ENCODE assay signal across 27 cellular contexts in genomic region chr11:34264266-34265110, GRCh38.
DNase-seq lines count a peak whose midpoint lies in the region; ATAC-seq and TF ChIP-seq lines count a peak whose summit lies in the region.
"Had no signal": no experiment of that assay in that cellular context is flagged by ENCODE, and none has a peak within 500 bp of the region (broad histone marks: within the 10 kb centered on the region; RNA-seq: fewer than 3 reads in every experiment).

No MANE protein-coding gene starts in this region.

- H3K27me3 ChIP-seq in RWPE2 (ENCODE audit: insufficient read depth, poor library complexity, severe bottlenecking): no peaks in the 10 kb centered on the region
- H3K27me3 ChIP-seq: esophagus muscularis mucosa, Peyer's patch, SJSA1, suprapubic skin had no signal

- H3K36me3 ChIP-seq in RWPE2 (ENCODE audit: low read depth): no peaks in the 10 kb centered on the region
- H3K36me3 ChIP-seq: BLaER1 treated with 17β-estradiol and CSF1 and Interleukin-3, amounts not matched to agents 10 nM and 100 nM; esophagus muscularis mucosa; HAP-1; Peyer's patch; SJSA1; suprapubic skin had no signal

- DNase-seq in Ammon's horn (ENCODE audit: low spot score) (peak; percentile 43), RWPE2 (ENCODE audit: low spot score) (no peak), fibroblast of gingiva (ENCODE audit: low read depth) (peak; percentile 26), midbrain (lab: John Stamatoyannopoulos, UW) (peak; percentile 32), HUDEP-2 (lab: John Stamatoyannopoulos, UW; ENCODE audit: unreplicated experiment in 76 of 76) (no peak)
- no peak for DNase-seq in activated CD8-positive, alpha-beta memory T cell treated with anti-CD3 and anti-CD28 coated beads, Interleukin-2, amount 50 U/mL, for 4 hours
- no peak for DNase-seq in activated effector memory CD4-positive, alpha-beta T cell treated with Interleukin-2 at 50 U/mL for 16 hours
- DNase-seq: activated CD4-positive, alpha-beta T cell treated with anti-CD3 and anti-CD28 coated beads for 1 hour; activated CD8-positive, alpha-beta T cell treated with anti-CD3 and anti-CD28 coated beads for 36 hours; activated gamma-delta T cell; activated naive CD8-positive, alpha-beta T cell treated with anti-CD3 and anti-CD28 coated beads, Interleukin-2, amount 50 U/mL, for 24 hours; DND-41; endodermal cell; KG1; kidney glomerular epithelial cell; NCI-H2171; NCI-H524; Peyer's patch; T-helper 1 cell had no signal

- H3K4me1 ChIP-seq in RWPE2 (ENCODE audit: insufficient read depth, poor library complexity, severe bottlenecking): peaks cover 25% of the 10 kb centered on the region
- H3K4me1 ChIP-seq: HAP-1 had no signal

- no peaks in the 10 kb centered on the region for H3K9me3 ChIP-seq in RWPE2 (ENCODE audit: severe bottlenecking)
- H3K9me3 ChIP-seq: BLaER1 treated with 17β-estradiol and CSF1 and Interleukin-3, amounts not matched to agents 10 nM and 100 nM; esophagus muscularis mucosa; HAP-1; Peyer's patch; SJSA1; suprapubic skin had no signal

- no peak for TF ChIP-seq CTCF in RWPE2 (IDR thresholded peaks at IDR 0.05; ENCODE audit: poor library complexity, severe bottlenecking)

- peak overlapping the region; percentile 22 for H3K27ac ChIP-seq in RWPE2 (ENCODE audit: poor library complexity, severe bottlenecking)
- H3K27ac ChIP-seq: BLaER1 treated with 17β-estradiol and CSF1 and Interleukin-3, amounts not matched to agents 10 nM and 100 nM; esophagus muscularis mucosa; SJSA1 had no signal

- ATAC-seq in RWPE2 (ENCODE audit: low read depth) (no peak), HG02798 (IDR thresholded peaks at IDR 0.05; ENCODE audit: poor library complexity, unreplicated experiment) (no peak)
- ATAC-seq: activated CD8-positive, alpha-beta T cell treated with anti-CD3 and anti-CD28 coated beads for 36 hours; activated naive CD8-positive, alpha-beta T cell treated with anti-CD3 and anti-CD28 coated beads, Interleukin-2, amount 50 U/mL, for 24 hours; GM12878; stimulated activated effector memory CD8-positive, alpha-beta T cell treated with anti-CD3 and anti-CD28 coated beads, Interleukin-12 subunit alpha, Interleukin-12 subunit beta, amount 100 ng/mL, for 72 hours had no signal

- H3K4me3 ChIP-seq in RWPE2 (ENCODE audit: severe bottlenecking): no peak overlapping the region
- H3K4me3 ChIP-seq: BLaER1 treated with 17β-estradiol and CSF1 and Interleukin-3, amounts not matched to agents 10 nM and 100 nM; esophagus muscularis mucosa; GM12878; HAP-1; Peyer's patch; SJSA1; suprapubic skin had no signal

Comparison
In these comparisons a context has a peak if more than half of its experiments do, and no peak if none do; other contexts are left out.
1. DNase-seq: peak in Ammon's horn (single experiment), fibroblast of gingiva (single experiment) and midbrain (single experiment); none in RWPE2 (single experiment), activated CD8-positive, alpha-beta memory T cell treated with anti-CD3 and anti-CD28 coated beads, Interleukin-2, amount 50 U/mL, for 4 hours (single experiment), activated effector memory CD4-positive, alpha-beta T cell treated with Interleukin-2 at 50 U/mL for 16 hours (single experiment) and HUDEP-2 (0 of 76).